18 cellular contexts compared by ENCODE assay signal in genomic region chr14:22500954-22501353, GRCh38.
DNase-seq lines count a peak whose midpoint lies in the region; ATAC-seq and TF ChIP-seq lines count a peak whose summit lies in the region.
"Had no signal": no experiment of that assay in that cellular context is flagged by ENCODE, and none has a peak within 500 bp of the region (broad histone marks: within the 10 kb centered on the region; RNA-seq: fewer than 3 reads in every experiment).

No MANE protein-coding gene starts in this region.

- H3K79me2 ChIP-seq in SU-DHL-6 (ENCODE audit: insufficient read depth, low read length), result 0 out of 2 replicates have a peak, but pooled peaks cover 7% of the 10 kb centered on the region

- TF ChIP-seq CTCF in right atrium auricular region (IDR thresholded peaks at IDR 0.05) (no peak), SU-DHL-6 (IDR thresholded peaks at IDR 0.05; ENCODE audit: insufficient read depth, low read length, poor library complexity, severe bottlenecking) (no peak), GM10248 (IDR thresholded peaks at IDR 0.05; ENCODE audit: control extremely low read depth, extremely low read depth, low read depth, missing control alignments) (no peak)

- peak overlapping the region; percentile 88 for H3K4me3 Mint-ChIP-seq in activated naive CD8-positive, alpha-beta T cell treated with anti-CD3 and anti-CD28 coated beads, Interleukin-2, amount 50 U/mL, for 24 hours
- H3K4me3 Mint-ChIP-seq: type B pancreatic cell, WTC11 had no signal

- no peaks in the 10 kb centered on the region for H3K9me3 ChIP-seq in right atrium auricular region
- H3K9me3 ChIP-seq in SU-DHL-6 (ENCODE audit: insufficient read depth, low read length), result no peaks in the 10 kb centered on the region
- H3K9me3 ChIP-seq in HAP-1, result no peaks in the 10 kb centered on the region
- H3K9me3 ChIP-seq: ovary had no signal

- no peaks in the 10 kb centered on the region for H3K27me3 ChIP-seq in right atrium auricular region
- H3K27me3 ChIP-seq in SU-DHL-6 (ENCODE audit: low read length), result no peaks in the 10 kb centered on the region
- no peaks in the 10 kb centered on the region for H3K27me3 ChIP-seq in HAP-1 (ENCODE audit: low read depth)
- H3K27me3 ChIP-seq: ovary had no signal

- intact Hi-C loops in Right ventricle myocardium superior (cut with DNase I), result no loop called here

- peaks cover 0 to 43% of the 10 kb centered on the region in 2 donors for H3K4me1 ChIP-seq in right atrium auricular region
- H3K4me1 ChIP-seq in HAP-1, result no peaks in the 10 kb centered on the region

- no peak overlapping the region for H2AFZ ChIP-seq in SU-DHL-6 (ENCODE audit: low read depth, low read length, severe bottlenecking)

- H3K27ac ChIP-seq in right atrium auricular region (peak overlapping the region; percentile 73 to 91), SU-DHL-6 (ENCODE audit: low read depth, low read length) (0 out of 2 replicates have a peak overlapping the region, but pooled peaks have one; percentile 4)
- H3K27ac ChIP-seq: ovary had no signal

- no peak overlapping the region for H3K9ac ChIP-seq in SU-DHL-6 (ENCODE audit: low read length)

- H3K9me2 ChIP-seq in SU-DHL-6 (replicated peaks; ENCODE audit: insufficient read depth, low read length), result no peaks in the 10 kb centered on the region

- H3K9me3 Mint-ChIP-seq in activated naive CD8-positive, alpha-beta T cell treated with anti-CD3 and anti-CD28 coated beads, Interleukin-2, amount 50 U/mL, for 24 hours, result no peaks in the 10 kb centered on the region
- H3K9me3 Mint-ChIP-seq: type B pancreatic cell, WTC11 had no signal

- H4K20me1 ChIP-seq in SU-DHL-6 (ENCODE audit: low read depth, low read length), result no peaks in the 10 kb centered on the region

- peaks cover 9% of the 10 kb centered on the region; the same call in 1 of the 2 replicates for H3F3A ChIP-seq in SU-DHL-6 (ENCODE audit: insufficient read depth)

- H3K4me3 ChIP-seq in right atrium auricular region (no peak overlapping the region), SU-DHL-6 (ENCODE audit: insufficient read depth, low read length, poor library complexity, severe bottlenecking) (no peak overlapping the region), HAP-1 (no peak overlapping the region)
- H3K4me3 ChIP-seq: coronary artery, ovary had no signal

- CTCF ChIA-PET in GM10248 (lab: Yijun Ruan, JAX), result interaction anchor here (0.9 to 3.4 kb wide), 10 partner anchors 9 to 112 kb away, joined by 3 to 15 read pairs (median 6); no protein-coding TSS in a partner anchor

- no peak for ATAC-seq in Right ventricle myocardium superior (ENCODE audit: poor library complexity)
- peak; percentile 49 for ATAC-seq in activated naive CD8-positive, alpha-beta T cell treated with anti-CD3 and anti-CD28 coated beads, Interleukin-2, amount 50 U/mL, for 24 hours
- peak; percentile 58 for ATAC-seq in stimulated activated naive CD8-positive, alpha-beta T cell treated with anti-CD3 and anti-CD28 coated beads, Interleukin-15, Interleukin-2, amounts not matched to agents 100 U/mL and 50 U/mL, for 24 hours
- ATAC-seq: left lobe of liver had no signal

- no peak for DNase-seq in right atrium auricular region (ENCODE audit: low spot score)
- no peak for DNase-seq in Right ventricle myocardium superior
- DNase-seq in activated naive CD8-positive, alpha-beta T cell treated with anti-CD3 and anti-CD28 coated beads, Interleukin-2, amount 50 U/mL, for 24 hours, result no peak
- DNase-seq in stimulated activated naive CD8-positive, alpha-beta T cell treated with anti-CD3 and anti-CD28 coated beads, Interleukin-15, Interleukin-2, amounts not matched to agents 100 U/mL and 50 U/mL, for 24 hours, result no peak
- DNase-seq in GM10248 (ENCODE audit: extremely low spot score), result no peak
- no peak for DNase-seq in HAP-1 (ENCODE audit: low spot score in 2 of 2)
- no peak for DNase-seq in NCI-H345 treated with DMSO at 0.1 percent for 48 hours (lab: John Stamatoyannopoulos, UW; ENCODE audit: unreplicated experiment)
- DNase-seq: foreskin fibroblast, GF-D8, NCI-H1436, NCI-H2171 treated with DMSO at 0.1 percent for 48 hours, ovary, SW 1271 had no signal

- peaks cover 84% of the 10 kb centered on the region for H3K36me3 Mint-ChIP-seq in activated naive CD8-positive, alpha-beta T cell treated with anti-CD3 and anti-CD28 coated beads, Interleukin-2, amount 50 U/mL, for 24 hours (ENCODE audit: low read depth)
- H3K36me3 Mint-ChIP-seq: type B pancreatic cell, WTC11 had no signal

- H3K4me1 Mint-ChIP-seq in activated naive CD8-positive, alpha-beta T cell treated with anti-CD3 and anti-CD28 coated beads, Interleukin-2, amount 50 U/mL, for 24 hours, result peaks cover 52% of the 10 kb centered on the region

- H3K36me3 ChIP-seq in right atrium auricular region, result no peaks in the 10 kb centered on the region
- H3K36me3 ChIP-seq in SU-DHL-6 (ENCODE audit: low read length), result no peaks in the 10 kb centered on the region
- no peaks in the 10 kb centered on the region for H3K36me3 ChIP-seq in HAP-1 (replicated peaks)
- H3K36me3 ChIP-seq: ovary had no signal

- peak overlapping the region; percentile 95 for H3K27ac Mint-ChIP-seq in activated naive CD8-positive, alpha-beta T cell treated with anti-CD3 and anti-CD28 coated beads, Interleukin-2, amount 50 U/mL, for 24 hours
- H3K27ac Mint-ChIP-seq: type B pancreatic cell, WTC11 had no signal

- no peak overlapping the region for H3K4me2 ChIP-seq in SU-DHL-6 (ENCODE audit: low read depth, low read length, poor library complexity, severe bottlenecking)

- H3K27me3 Mint-ChIP-seq in activated naive CD8-positive, alpha-beta T cell treated with anti-CD3 and anti-CD28 coated beads, Interleukin-2, amount 50 U/mL, for 24 hours, result no peaks in the 10 kb centered on the region

- in situ Hi-C loops in HAP-1 (cut with MboI; ENCODE audit: low sequenced_read_pairs), result no loop called here

- POLR2A ChIA-PET in GM10248 (lab: Yijun Ruan, JAX), result interaction anchor here (0.6 kb wide), 1 partner anchor 251 kb away, joined by 3 read pairs; no protein-coding TSS in a partner anchor
